In the genomic region with DNA sequence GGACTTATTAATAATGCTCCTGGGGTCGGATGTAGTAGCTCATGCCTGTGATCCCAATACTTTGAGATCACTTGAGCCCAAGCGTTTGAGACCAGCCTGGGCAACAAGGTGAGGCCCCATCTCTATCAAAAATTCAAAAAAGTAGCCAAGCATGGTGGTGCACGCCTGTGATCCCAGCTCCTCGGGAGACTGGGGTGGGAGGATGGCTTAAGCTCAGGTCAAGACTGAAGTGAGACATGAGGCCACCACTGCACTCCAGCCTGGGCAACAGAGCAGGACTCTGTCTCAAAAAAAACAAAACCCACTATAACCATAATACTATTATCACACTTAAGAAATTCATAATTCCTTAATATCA, we compare ENCODE assay signal across 1 cellular context.
TF ChIP-seq lines count a peak whose summit lies in the region.

No MANE protein-coding gene starts in this region.

TF ChIP-seq in K562, 482 proteins besides CTCF, POLR2A, EP300 and RAD21 (continued from another document):
- TF ChIP-seq, protein P1, sequence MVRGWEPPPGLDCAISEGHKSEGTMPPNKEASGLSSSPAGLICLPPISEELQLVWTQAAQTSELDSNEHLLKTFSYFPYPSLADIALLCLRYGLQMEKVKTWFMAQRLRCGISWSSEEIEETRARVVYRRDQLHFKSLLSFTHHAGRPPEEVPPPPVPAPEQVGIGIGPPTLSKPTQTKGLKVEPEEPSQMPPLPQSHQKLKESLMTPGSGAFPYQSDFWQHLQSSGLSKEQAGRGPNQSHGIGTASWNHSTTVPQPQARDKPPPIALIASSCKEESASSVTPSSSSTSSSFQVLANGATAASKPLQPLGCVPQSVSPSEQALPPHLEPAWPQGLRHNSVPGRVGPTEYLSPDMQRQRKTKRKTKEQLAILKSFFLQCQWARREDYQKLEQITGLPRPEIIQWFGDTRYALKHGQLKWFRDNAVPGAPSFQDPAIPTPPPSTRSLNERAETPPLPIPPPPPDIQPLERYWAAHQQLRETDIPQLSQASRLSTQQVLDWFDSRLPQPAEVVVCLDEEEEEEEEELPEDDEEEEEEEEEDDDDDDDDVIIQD (CRISPR knock-in tag; IDR thresholded peaks at IDR 0.05): no peak
- no peak for TF ChIP-seq ZSCAN32 (CRISPR knock-in tag; IDR thresholded peaks at IDR 0.05)
- TF ChIP-seq ZC3H11A (IDR thresholded peaks at IDR 0.05; ENCODE audit: low read depth, low read length): no peak
- TF ChIP-seq HEY1 (CRISPR knock-in tag; IDR thresholded peaks at IDR 0.05; ENCODE audit: borderline replicate concordance): no peak
- TF ChIP-seq PCBP2 (IDR thresholded peaks at IDR 0.05; ENCODE audit: low read depth, low read length, poor library complexity, severe bottlenecking): no peak
- no peak for TF ChIP-seq CCNT2 (IDR thresholded peaks at IDR 0.05; ENCODE audit: borderline replicate concordance, extremely low read depth, insufficient read length, low read depth, low read length)
- TF ChIP-seq ETV6 (IDR thresholded peaks at IDR 0.05; ENCODE audit: borderline replicate concordance in 1 of 2, low read depth in 2 of 2, low read length in 1 of 2): no peak
- TF ChIP-seq ETV6 (CRISPR knock-in tag; IDR thresholded peaks at IDR 0.05; ENCODE audit: borderline replicate concordance): no peak
- TF ChIP-seq ZNF76 (CRISPR knock-in tag; IDR thresholded peaks at IDR 0.05; ENCODE audit: borderline replicate concordance): no peak
- TF ChIP-seq HDAC2 (IDR thresholded peaks at IDR 0.05): no peak
- TF ChIP-seq BCOR (IDR thresholded peaks at IDR 0.05): no peak
- TF ChIP-seq NCOA1 (IDR thresholded peaks at IDR 0.05; ENCODE audit: low read depth): no peak
- no peak for TF ChIP-seq POLR2B (IDR thresholded peaks at IDR 0.05; ENCODE audit: low read depth, partially characterized antibody)
